Comparison of ENCODE assay signal across 1 cellular context in the genomic region with DNA sequence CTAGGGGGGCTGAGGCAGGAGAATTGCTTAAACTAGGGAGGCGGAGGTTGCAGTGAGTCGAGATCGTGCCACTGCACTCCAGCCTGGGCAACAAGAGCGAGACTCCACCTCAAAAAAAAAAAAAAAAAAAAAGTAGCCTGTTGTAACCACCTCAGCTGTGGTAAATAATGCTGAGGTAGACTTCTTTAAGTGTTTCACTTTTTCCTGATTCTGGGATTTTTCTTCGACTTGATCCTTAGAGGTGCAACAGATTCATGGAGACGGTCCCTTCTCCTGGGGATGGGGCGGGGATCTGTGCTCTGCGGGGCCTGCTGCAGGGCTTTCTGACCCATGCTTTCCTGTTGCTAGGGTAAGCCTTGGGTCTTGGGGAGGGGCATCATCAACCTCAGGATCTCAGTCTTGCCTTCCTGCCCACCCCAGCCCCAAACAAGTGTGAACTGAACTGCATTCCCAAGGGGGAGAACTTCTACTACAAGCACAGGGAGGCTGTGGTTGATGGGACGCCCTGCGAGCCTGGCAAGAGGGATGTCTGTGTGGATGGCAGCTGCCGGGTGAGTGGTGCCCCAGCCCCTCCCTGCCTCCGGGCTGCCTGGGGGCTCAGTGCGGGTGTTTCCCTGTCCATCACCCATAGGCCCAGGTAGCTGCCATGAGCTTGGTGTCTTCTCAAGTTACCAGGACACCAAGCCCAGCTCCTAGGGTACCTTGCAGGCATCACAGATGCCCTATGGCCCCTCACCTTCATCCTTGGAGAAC.
A peak's percentile ranks its signal among the peaks of the same experiment; 100 is the strongest.
TF ChIP-seq lines count a peak whose summit lies in the region.

No MANE protein-coding gene starts in this region.

TF ChIP-seq in HepG2, 621 proteins besides CTCF, POLR2A, EP300 and RAD21:
- TF ChIP-seq ZNF556 (CRISPR knock-in tag; IDR thresholded peaks at IDR 0.05; ENCODE audit: borderline replicate concordance) (no peak), NR2F2 (IDR thresholded peaks at IDR 0.05; ENCODE audit: borderline replicate concordance, low read depth) (no peak), TEAD2 (CRISPR knock-in tag; IDR thresholded peaks at IDR 0.05) (no peak), ZNF772 (CRISPR knock-in tag; IDR thresholded peaks at IDR 0.05) (no peak), ZBTB34 (CRISPR knock-in tag; IDR thresholded peaks at IDR 0.05) (no peak), MAFF (IDR thresholded peaks at IDR 0.05; ENCODE audit: low read depth, low read length) (0 out of 2 replicates have a peak, but pooled peaks have one; percentile 58), STAG1 (CRISPR knock-in tag; IDR thresholded peaks at IDR 0.05) (no peak), RFX3 (CRISPR knock-in tag; IDR thresholded peaks at IDR 0.05) (no peak), MED13 (CRISPR knock-in tag; IDR thresholded peaks at IDR 0.05) (no peak), NPAS2 (CRISPR knock-in tag; IDR thresholded peaks at IDR 0.05; ENCODE audit: borderline replicate concordance) (no peak), MAFK (conservative IDR thresholded peaks at IDR 0.05 in 1 of 2, IDR thresholded peaks at IDR 0.05 in 1 of 2; ENCODE audit: low read length in 2 of 2) (peak; percentile 64 to 65)
- TF ChIP-seq, protein P1, sequence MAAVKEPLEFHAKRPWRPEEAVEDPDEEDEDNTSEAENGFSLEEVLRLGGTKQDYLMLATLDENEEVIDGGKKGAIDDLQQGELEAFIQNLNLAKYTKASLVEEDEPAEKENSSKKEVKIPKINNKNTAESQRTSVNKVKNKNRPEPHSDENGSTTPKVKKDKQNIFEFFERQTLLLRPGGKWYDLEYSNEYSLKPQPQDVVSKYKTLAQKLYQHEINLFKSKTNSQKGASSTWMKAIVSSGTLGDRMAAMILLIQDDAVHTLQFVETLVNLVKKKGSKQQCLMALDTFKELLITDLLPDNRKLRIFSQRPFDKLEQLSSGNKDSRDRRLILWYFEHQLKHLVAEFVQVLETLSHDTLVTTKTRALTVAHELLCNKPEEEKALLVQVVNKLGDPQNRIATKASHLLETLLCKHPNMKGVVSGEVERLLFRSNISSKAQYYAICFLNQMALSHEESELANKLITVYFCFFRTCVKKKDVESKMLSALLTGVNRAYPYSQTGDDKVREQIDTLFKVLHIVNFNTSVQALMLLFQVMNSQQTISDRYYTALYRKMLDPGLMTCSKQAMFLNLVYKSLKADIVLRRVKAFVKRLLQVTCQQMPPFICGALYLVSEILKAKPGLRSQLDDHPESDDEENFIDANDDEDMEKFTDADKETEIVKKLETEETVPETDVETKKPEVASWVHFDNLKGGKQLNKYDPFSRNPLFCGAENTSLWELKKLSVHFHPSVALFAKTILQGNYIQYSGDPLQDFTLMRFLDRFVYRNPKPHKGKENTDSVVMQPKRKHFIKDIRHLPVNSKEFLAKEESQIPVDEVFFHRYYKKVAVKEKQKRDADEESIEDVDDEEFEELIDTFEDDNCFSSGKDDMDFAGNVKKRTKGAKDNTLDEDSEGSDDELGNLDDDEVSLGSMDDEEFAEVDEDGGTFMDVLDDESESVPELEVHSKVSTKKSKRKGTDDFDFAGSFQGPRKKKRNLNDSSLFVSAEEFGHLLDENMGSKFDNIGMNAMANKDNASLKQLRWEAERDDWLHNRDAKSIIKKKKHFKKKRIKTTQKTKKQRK (IDR thresholded peaks at IDR 0.05; ENCODE audit: low read length) = no peak
- TF ChIP-seq, protein P2, sequence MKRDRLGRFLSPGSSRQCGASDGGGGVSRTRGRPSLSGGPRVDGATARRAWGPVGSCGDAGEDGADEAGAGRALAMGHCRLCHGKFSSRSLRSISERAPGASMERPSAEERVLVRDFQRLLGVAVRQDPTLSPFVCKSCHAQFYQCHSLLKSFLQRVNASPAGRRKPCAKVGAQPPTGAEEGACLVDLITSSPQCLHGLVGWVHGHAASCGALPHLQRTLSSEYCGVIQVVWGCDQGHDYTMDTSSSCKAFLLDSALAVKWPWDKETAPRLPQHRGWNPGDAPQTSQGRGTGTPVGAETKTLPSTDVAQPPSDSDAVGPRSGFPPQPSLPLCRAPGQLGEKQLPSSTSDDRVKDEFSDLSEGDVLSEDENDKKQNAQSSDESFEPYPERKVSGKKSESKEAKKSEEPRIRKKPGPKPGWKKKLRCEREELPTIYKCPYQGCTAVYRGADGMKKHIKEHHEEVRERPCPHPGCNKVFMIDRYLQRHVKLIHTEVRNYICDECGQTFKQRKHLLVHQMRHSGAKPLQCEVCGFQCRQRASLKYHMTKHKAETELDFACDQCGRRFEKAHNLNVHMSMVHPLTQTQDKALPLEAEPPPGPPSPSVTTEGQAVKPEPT (CRISPR knock-in tag; IDR thresholded peaks at IDR 0.05; ENCODE audit: low read depth) = no peak
- TF ChIP-seq, protein P3, sequence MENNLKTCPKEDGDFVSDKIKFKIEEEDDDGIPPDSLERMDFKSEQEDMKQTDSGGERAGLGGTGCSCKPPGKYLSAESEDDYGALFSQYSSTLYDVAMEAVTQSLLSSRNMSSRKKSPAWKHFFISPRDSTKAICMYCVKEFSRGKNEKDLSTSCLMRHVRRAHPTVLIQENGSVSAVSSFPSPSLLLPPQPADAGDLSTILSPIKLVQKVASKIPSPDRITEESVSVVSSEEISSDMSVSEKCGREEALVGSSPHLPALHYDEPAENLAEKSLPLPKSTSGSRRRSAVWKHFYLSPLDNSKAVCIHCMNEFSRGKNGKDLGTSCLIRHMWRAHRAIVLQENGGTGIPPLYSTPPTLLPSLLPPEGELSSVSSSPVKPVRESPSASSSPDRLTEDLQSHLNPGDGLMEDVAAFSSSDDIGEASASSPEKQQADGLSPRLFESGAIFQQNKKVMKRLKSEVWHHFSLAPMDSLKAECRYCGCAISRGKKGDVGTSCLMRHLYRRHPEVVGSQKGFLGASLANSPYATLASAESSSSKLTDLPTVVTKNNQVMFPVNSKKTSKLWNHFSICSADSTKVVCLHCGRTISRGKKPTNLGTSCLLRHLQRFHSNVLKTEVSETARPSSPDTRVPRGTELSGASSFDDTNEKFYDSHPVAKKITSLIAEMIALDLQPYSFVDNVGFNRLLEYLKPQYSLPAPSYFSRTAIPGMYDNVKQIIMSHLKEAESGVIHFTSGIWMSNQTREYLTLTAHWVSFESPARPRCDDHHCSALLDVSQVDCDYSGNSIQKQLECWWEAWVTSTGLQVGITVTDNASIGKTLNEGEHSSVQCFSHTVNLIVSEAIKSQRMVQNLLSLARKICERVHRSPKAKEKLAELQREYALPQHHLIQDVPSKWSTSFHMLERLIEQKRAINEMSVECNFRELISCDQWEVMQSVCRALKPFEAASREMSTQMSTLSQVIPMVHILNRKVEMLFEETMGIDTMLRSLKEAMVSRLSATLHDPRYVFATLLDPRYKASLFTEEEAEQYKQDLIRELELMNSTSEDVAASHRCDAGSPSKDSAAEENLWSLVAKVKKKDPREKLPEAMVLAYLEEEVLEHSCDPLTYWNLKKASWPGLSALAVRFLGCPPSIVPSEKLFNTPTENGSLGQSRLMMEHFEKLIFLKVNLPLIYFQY (CRISPR knock-in tag; IDR thresholded peaks at IDR 0.05; ENCODE audit: borderline replicate concordance) = no peak
